ENCODE assay signal across 8 cellular contexts in the genomic region with DNA sequence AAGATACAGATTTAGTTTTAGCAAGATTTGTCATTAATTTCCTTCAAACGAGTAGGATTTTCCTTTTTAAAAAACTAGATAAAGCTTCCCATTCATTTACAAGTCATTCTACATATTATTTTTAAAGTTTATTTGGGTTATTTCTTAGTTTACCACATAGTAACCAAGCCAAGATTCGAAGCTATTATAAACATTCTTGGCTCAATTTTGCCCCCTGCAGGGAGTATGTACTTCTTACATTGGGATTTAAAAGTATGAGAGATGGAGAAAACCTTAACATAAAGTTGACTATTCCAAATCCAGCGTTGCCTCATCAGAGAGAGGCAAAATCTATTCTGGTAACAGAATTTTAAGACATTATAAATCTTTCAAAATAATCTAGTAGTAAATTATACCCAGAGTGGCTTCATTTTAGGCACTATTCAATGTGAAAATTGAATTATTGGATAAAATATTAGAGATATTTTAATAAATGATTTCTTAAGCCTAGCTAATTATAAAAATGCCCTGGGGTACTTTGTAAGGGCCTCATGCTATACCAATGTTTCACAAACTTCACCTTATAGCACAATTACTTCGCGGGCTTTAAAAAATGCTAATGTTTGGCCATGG. TPM values are rescaled to one million over a fixed set of nuclear protein-coding genes. Genes with fewer than 3 reads are reported as not detected.
A peak's percentile ranks its signal among the peaks of the same experiment; 100 is the strongest.
DNase-seq lines count a peak whose midpoint lies in the region; ATAC-seq, FAIRE-seq and TF ChIP-seq lines count a peak whose summit lies in the region.

No MANE protein-coding gene starts in this region.

- POLR2A ChIA-PET in A549 (lab: Yijun Ruan, JAX), result no interaction called here

- no peaks in the 10 kb centered on the region for H3K4me1 ChIP-seq in A549
- H3K4me1 ChIP-seq in OCI-LY3 (ENCODE audit: low read length), result no peaks in the 10 kb centered on the region
- no peaks in the 10 kb centered on the region for H3K4me1 ChIP-seq in smooth muscle cell (ENCODE audit: low read depth)

- H3K79me2 ChIP-seq in OCI-LY3 (ENCODE audit: low read length) (no peaks in the 10 kb centered on the region), smooth muscle cell (ENCODE audit: low read depth) (no peaks in the 10 kb centered on the region)

- H3K27ac ChIP-seq in A549, result no peak overlapping the region
- no peak overlapping the region for H3K27ac ChIP-seq in OCI-LY3 (ENCODE audit: low read length)
- no peak overlapping the region for H3K27ac ChIP-seq in smooth muscle cell (ENCODE audit: low read depth)

- no peaks in the 10 kb centered on the region for H3K27me3 Mint-ChIP-seq in activated naive CD8-positive, alpha-beta T cell treated with anti-CD3 and anti-CD28 coated beads, Interleukin-2, amount 50 U/mL, for 24 hours

- H3K4me2 ChIP-seq in A549 (no peak overlapping the region), OCI-LY3 (ENCODE audit: low read length) (no peak overlapping the region), smooth muscle cell (no peak overlapping the region)

- TF ChIP-seq RAD21 in A549 (conservative IDR thresholded peaks at IDR 0.05 in 1 of 2, IDR thresholded peaks at IDR 0.05 in 1 of 2), result peak; percentile 62 to 70

- H3K27ac Mint-ChIP-seq in activated naive CD8-positive, alpha-beta T cell treated with anti-CD3 and anti-CD28 coated beads, Interleukin-2, amount 50 U/mL, for 24 hours, result no peak overlapping the region

- H3K4me3 ChIP-seq in A549, result no peak overlapping the region
- H3K4me3 ChIP-seq in OCI-LY3 (ENCODE audit: low read length), result no peak overlapping the region
- H3K4me3 ChIP-seq in fibroblast of pulmonary artery (replicated peaks; ENCODE audit: low read depth, low read length), result no peak overlapping the region
- no peak overlapping the region for H3K4me3 ChIP-seq in smooth muscle cell

- H3K27me3 ChIP-seq in OCI-LY3 (ENCODE audit: low read depth, low read length), result no peaks in the 10 kb centered on the region
- H3K27me3 ChIP-seq in smooth muscle cell (ENCODE audit: low read depth), result no peaks in the 10 kb centered on the region

- WGBS in A549 (ENCODE audit: missing lambda C conversion rate), result 38% methylated on average over 5 of the region's 5 CpGs
- WGBS in smooth muscle cell (ENCODE audit: low lambda C conversion rate), result 66% methylated on average over 5 of the region's 5 CpGs

- no peak for TF ChIP-seq EP300 in A549 (IDR thresholded peaks at IDR 0.05)

- no peak for TF ChIP-seq POLR2A in A549 (IDR thresholded peaks at IDR 0.05; ENCODE audit: low read length)

- TF ChIP-seq CTCF in A549 (IDR thresholded peaks at IDR 0.05) (peak; percentile 59), GM12873 (IDR thresholded peaks at IDR 0.05; ENCODE audit: insufficient read depth, low read depth, low read length, missing control alignments) (peak; percentile 16), OCI-LY3 (IDR thresholded peaks at IDR 0.05; ENCODE audit: low read depth, low read length) (peak; percentile 54), fibroblast of pulmonary artery (IDR thresholded peaks at IDR 0.05; ENCODE audit: low read length, missing control alignments) (peak; percentile 56), smooth muscle cell (IDR thresholded peaks at IDR 0.05; ENCODE audit: borderline replicate concordance, insufficient read depth, poor library complexity, severe bottlenecking) (peak; percentile 58)

- H3K36me3 Mint-ChIP-seq in activated naive CD8-positive, alpha-beta T cell treated with anti-CD3 and anti-CD28 coated beads, Interleukin-2, amount 50 U/mL, for 24 hours (ENCODE audit: low read depth), result no peaks in the 10 kb centered on the region

- no peak overlapping the region for H3K4me3 Mint-ChIP-seq in activated naive CD8-positive, alpha-beta T cell treated with anti-CD3 and anti-CD28 coated beads, Interleukin-2, amount 50 U/mL, for 24 hours

- ATAC-seq in A549, result peak in 1 of 2 experiments; percentile 61; a peak in 2 of 6 replicates
- ATAC-seq in GM21737 (IDR thresholded peaks at IDR 0.05; ENCODE audit: unreplicated experiment), result no peak
- no peak for ATAC-seq in activated naive CD8-positive, alpha-beta T cell treated with anti-CD3 and anti-CD28 coated beads, Interleukin-2, amount 50 U/mL, for 24 hours

- H3K4me1 Mint-ChIP-seq in activated naive CD8-positive, alpha-beta T cell treated with anti-CD3 and anti-CD28 coated beads, Interleukin-2, amount 50 U/mL, for 24 hours, result no peaks in the 10 kb centered on the region

- no peak overlapping the region for H2AFZ ChIP-seq in OCI-LY3 (ENCODE audit: low read depth, low read length)
- H2AFZ ChIP-seq in smooth muscle cell (ENCODE audit: low read depth), result no peak overlapping the region

- H3K9me3 ChIP-seq in A549 (peaks cover 7% of the 10 kb centered on the region; the same call in 2 of the 3 replicates), OCI-LY3 (ENCODE audit: insufficient read depth, low read length) (no peaks in the 10 kb centered on the region; the same call in 1 of the 2 replicates), smooth muscle cell (replicated peaks; ENCODE audit: low read depth) (no peaks in the 10 kb centered on the region)

- H3K36me3 ChIP-seq in OCI-LY3 (replicated peaks; ENCODE audit: low read depth, low read length) (no peaks in the 10 kb centered on the region), smooth muscle cell (ENCODE audit: low read depth) (no peaks in the 10 kb centered on the region)

- H3F3A ChIP-seq in smooth muscle cell (ENCODE audit: low read depth), result no peaks in the 10 kb centered on the region

- FAIRE-seq in A549 (lab: Jason Lieb, UNC), result peak; percentile 70

- no peak overlapping the region for H3K9ac ChIP-seq in OCI-LY3 (ENCODE audit: low read length)
- H3K9ac ChIP-seq in smooth muscle cell (ENCODE audit: low read depth), result no peak overlapping the region

- CTCF ChIA-PET in A549 (lab: Yijun Ruan, JAX), result interaction anchor here (0.5 to 2.4 kb wide), 9 partner anchors 11 to 753 kb away, joined by 3 to 12 read pairs (median 5); a partner anchor contains a TSS

- no peaks in the 10 kb centered on the region for H4K20me1 ChIP-seq in OCI-LY3 (ENCODE audit: insufficient read depth, low read length)
- no peaks in the 10 kb centered on the region for H4K20me1 ChIP-seq in smooth muscle cell (ENCODE audit: low read depth)

- DNase-seq in A549 (ENCODE audit: low read depth in 1 of 2, low spot score in 1 of 2), result peak; percentile 11 to 61
- DNase-seq in fibroblast of pulmonary artery (ENCODE audit: low read depth), result peak; percentile 88
- no peak for DNase-seq in smooth muscle cell (lab: John Stamatoyannopoulos, UW; ENCODE audit: unreplicated experiment)
- no peak for DNase-seq in anterior cingulate cortex (lab: John Stamatoyannopoulos, UW)
- DNase-seq in activated naive CD8-positive, alpha-beta T cell treated with anti-CD3 and anti-CD28 coated beads, Interleukin-2, amount 50 U/mL, for 24 hours, result no peak

- peaks cover 13% of the 10 kb centered on the region for H3K9me3 Mint-ChIP-seq in activated naive CD8-positive, alpha-beta T cell treated with anti-CD3 and anti-CD28 coated beads, Interleukin-2, amount 50 U/mL, for 24 hours

TF ChIP-seq in A549, 52 proteins besides CTCF, POLR2A, EP300 and RAD21:
- TF ChIP-seq SMC3 (IDR thresholded peaks at IDR 0.05), result peak; percentile 71
- no peak for TF ChIP-seq POLR2AphosphoS2 (conservative IDR thresholded peaks at IDR 0.05; ENCODE audit: low read length)

RNA-seq across cellular contexts. Expression of a gene that starts 39.1 kb away (rescaled TPM):
- polyA plus RNA-seq in A549 (2011; rRNA removed), result 22.2 and 28.3 TPM in 2 replicates
- polyA plus RNA-seq in A549 (2012; cell fraction: cytosol; rRNA removed), result 7.4 and 8.9 TPM in 2 replicates
- 27.5 and 38.7 TPM in 2 replicates for polyA plus RNA-seq in A549 (2012; cell fraction: nucleus; rRNA removed)
- 22.4 to 30.8 TPM (median 22.7 TPM) in 3 replicates for polyA plus RNA-seq in A549 (2017; fragmentation: RNase III; extraction: RNeasy Plus Mini Kit Qiagen cat#74134 plus additional on column Dnase treatment)
- 83.9 and 89.5 TPM in 2 replicates for polyA minus RNA-seq in A549 (2011; rRNA and poly(A)+ RNA removed)
- total RNA-seq in smooth muscle cell, result 25.9 and 36.5 TPM in 2 replicates
- 10.0 and 17.2 TPM in 2 replicates for polyA plus RNA-seq in smooth muscle cell

Comparison
In these comparisons a context has a peak if more than half of its experiments do, and no peak if none do; other contexts are left out.
1. DNase-seq: peak in A549 (2 of 2) and fibroblast of pulmonary artery (single experiment); none in smooth muscle cell (single experiment), anterior cingulate cortex (0 of 58) and activated naive CD8-positive, alpha-beta T cell treated with anti-CD3 and anti-CD28 coated beads, Interleukin-2, amount 50 U/mL, for 24 hours (single experiment).
2. Peak in every context shown above with its lines, with median percentiles within 50 percentile points of each other: CTCF ChIP-seq.